In the genomic region with DNA sequence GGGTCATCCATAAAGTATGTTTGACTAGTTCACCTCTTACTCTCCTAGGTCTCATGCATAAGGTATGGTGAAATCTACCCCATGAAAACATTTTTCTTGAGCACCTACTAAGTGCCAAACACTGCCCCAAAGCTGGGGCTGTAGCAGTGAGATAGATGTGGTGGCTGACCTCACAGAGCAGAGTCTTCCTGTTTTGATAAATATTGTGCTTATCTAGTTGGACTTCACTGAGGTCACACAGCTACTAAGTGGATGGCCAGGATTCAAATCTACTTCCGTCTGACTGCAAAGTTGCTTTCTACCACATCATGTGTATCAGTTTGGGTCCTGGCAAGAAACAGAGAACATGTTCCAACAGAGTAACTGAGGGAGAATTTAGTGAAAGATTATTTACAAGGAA, we compare ENCODE assay signal across 1 cellular context.
TF ChIP-seq lines count a peak whose summit lies in the region.

No MANE protein-coding gene starts in this region.

TF ChIP-seq in K562, 482 proteins besides CTCF, POLR2A, EP300 and RAD21 (continues in another document):
- TF ChIP-seq ZNF175 (CRISPR knock-in tag; IDR thresholded peaks at IDR 0.05; ENCODE audit: low read depth) (peak; percentile 28; the same call in 1 of the 2 replicates), TBL1XR1 (IDR thresholded peaks at IDR 0.05; ENCODE audit: low read length in 2 of 2) (no peak), ETV1 (tag; conservative IDR thresholded peaks at IDR 0.05; ENCODE audit: low read depth) (peak; percentile 59; the same call in 1 of the 2 replicates), TCF3 (CRISPR knock-in tag; IDR thresholded peaks at IDR 0.05) (peak; percentile 57), FOSL1 (tag; conservative IDR thresholded peaks at IDR 0.05) (0 out of 2 replicates have a peak, but pooled peaks have one; percentile 11), ZNF445 (CRISPR knock-in tag; IDR thresholded peaks at IDR 0.05; ENCODE audit: low read depth) (no peak), ZNF444 (CRISPR knock-in tag; IDR thresholded peaks at IDR 0.05) (no peak), TRIM24 (IDR thresholded peaks at IDR 0.05) (0 out of 4 replicates have a peak, but pooled peaks of 1 of the 2 experiments have one; percentile 31), EWSR1 (IDR thresholded peaks at IDR 0.05; ENCODE audit: borderline replicate concordance, low read depth, partially characterized antibody) (no peak), CHD2 (IDR thresholded peaks at IDR 0.05; ENCODE audit: low read depth, low read length) (no peak), ATF7 (IDR thresholded peaks at IDR 0.05) (peak; percentile 63), LEF1 (IDR thresholded peaks at IDR 0.05) (0 out of 2 replicates have a peak, but pooled peaks have one; percentile 23), RHOXF2B (CRISPR knock-in tag; conservative IDR thresholded peaks at IDR 0.05) (no peak), ELK3 (CRISPR knock-in tag; IDR thresholded peaks at IDR 0.05) (no peak), TAL1 (IDR thresholded peaks at IDR 0.05) (0 out of 2 replicates have a peak, but pooled peaks have one; percentile 22), ZKSCAN1 (IDR thresholded peaks at IDR 0.05; ENCODE audit: low read depth, low read length) (peak; percentile 96), SOX6 (IDR thresholded peaks at IDR 0.05) (no peak), NR2C1 (IDR thresholded peaks at IDR 0.05) (no peak), NR2C1 (tag; IDR thresholded peaks at IDR 0.05) (peak; percentile 74), SIN3B (IDR thresholded peaks at IDR 0.05; ENCODE audit: low read depth) (no peak), ATF1 (CRISPR knock-in tag; IDR thresholded peaks at IDR 0.05) (no peak), ATF1 (tag; IDR thresholded peaks at IDR 0.05) (peak; percentile 30; the same call in 1 of the 2 replicates), ATF3 (IDR thresholded peaks at IDR 0.05) (peak; percentile 31; the same call in 1 of the 2 replicates), ATF3 (CRISPR knock-in tag; conservative IDR thresholded peaks at IDR 0.05) (no peak), JUNB (CRISPR knock-in tag; conservative IDR thresholded peaks at IDR 0.05) (no peak), JUND (IDR thresholded peaks at IDR 0.05; ENCODE audit: borderline replicate concordance, low read depth, low read length) (peak; percentile 61; the same call in 1 of the 2 replicates), JUND (tag; IDR thresholded peaks at IDR 0.05; ENCODE audit: borderline replicate concordance, low read depth, low read length) (peak; percentile 37; the same call in 1 of the 3 replicates), RUNX1 (IDR thresholded peaks at IDR 0.05; ENCODE audit: low read depth) (no peak), ETS2 (tag; IDR thresholded peaks at IDR 0.05; ENCODE audit: borderline replicate concordance, poor library complexity, severe bottlenecking) (no peak), KDM1A (IDR thresholded peaks at IDR 0.05) (peak; percentile 7 to 62; a peak in 2 of 4 replicates), ARID1B (IDR thresholded peaks at IDR 0.05) (peak; percentile 58), CBFA2T3 (IDR thresholded peaks at IDR 0.05) (peak; percentile 71), ZFPM2 (CRISPR knock-in tag; IDR thresholded peaks at IDR 0.05) (no peak), ELF1 (tag; IDR thresholded peaks at IDR 0.05) (peak; percentile 63), HDAC1 (IDR thresholded peaks at IDR 0.05) (no peak), FOXJ2 (tag; IDR thresholded peaks at IDR 0.05) (0 out of 2 replicates have a peak, but pooled peaks have one; percentile 41), TEAD4 (IDR thresholded peaks at IDR 0.05; ENCODE audit: low read length) (peak; percentile 46; the same call in 1 of the 2 replicates), TEAD4 (CRISPR knock-in tag; IDR thresholded peaks at IDR 0.05; ENCODE audit: borderline replicate concordance) (no peak), PHTF2 (CRISPR knock-in tag; IDR thresholded peaks at IDR 0.05) (no peak), JUN (IDR thresholded peaks at IDR 0.05; ENCODE audit: borderline replicate concordance, low read depth, low read length) (0 out of 2 replicates have a peak, but pooled peaks have one; percentile 11), JUN (CRISPR knock-in tag; IDR thresholded peaks at IDR 0.05; ENCODE audit: borderline replicate concordance) (no peak), CREM (IDR thresholded peaks at IDR 0.05; ENCODE audit: low read depth) (peak; percentile 69), IRF1 (CRISPR knock-in tag; IDR thresholded peaks at IDR 0.05; ENCODE audit: borderline replicate concordance) (no peak), RBM25 (IDR thresholded peaks at IDR 0.05; ENCODE audit: low read depth, low read length, severe bottlenecking) (no peak), NFYB (IDR thresholded peaks at IDR 0.05; ENCODE audit: extremely low read depth, insufficient read length) (no peak), CBFA2T2 (conservative IDR thresholded peaks at IDR 0.05) (0 out of 2 replicates have a peak, but pooled peaks have one; percentile 20), EP400 (IDR thresholded peaks at IDR 0.05) (peak; percentile 37; the same call in 1 of the 2 replicates), CEBPB (tag; IDR thresholded peaks at IDR 0.05) (0 out of 2 replicates have a peak, but pooled peaks have one; percentile 28), SMARCA4 (IDR thresholded peaks at IDR 0.05) (peak; percentile 36; the same call in 1 of the 2 replicates), HDAC8 (tag; IDR thresholded peaks at IDR 0.05) (no peak), SPI1 (IDR thresholded peaks at IDR 0.05; ENCODE audit: borderline replicate concordance, low read depth, low read length) (peak; percentile 44; the same call in 1 of the 2 replicates), RCOR1 (IDR thresholded peaks at IDR 0.05; ENCODE audit: borderline replicate concordance in 1 of 2, low read depth in 2 of 2, low read length in 2 of 2) (peak in 1 of 2 experiments; percentile 75; a peak in 2 of 4 replicates)
- TF ChIP-seq, protein P1, sequence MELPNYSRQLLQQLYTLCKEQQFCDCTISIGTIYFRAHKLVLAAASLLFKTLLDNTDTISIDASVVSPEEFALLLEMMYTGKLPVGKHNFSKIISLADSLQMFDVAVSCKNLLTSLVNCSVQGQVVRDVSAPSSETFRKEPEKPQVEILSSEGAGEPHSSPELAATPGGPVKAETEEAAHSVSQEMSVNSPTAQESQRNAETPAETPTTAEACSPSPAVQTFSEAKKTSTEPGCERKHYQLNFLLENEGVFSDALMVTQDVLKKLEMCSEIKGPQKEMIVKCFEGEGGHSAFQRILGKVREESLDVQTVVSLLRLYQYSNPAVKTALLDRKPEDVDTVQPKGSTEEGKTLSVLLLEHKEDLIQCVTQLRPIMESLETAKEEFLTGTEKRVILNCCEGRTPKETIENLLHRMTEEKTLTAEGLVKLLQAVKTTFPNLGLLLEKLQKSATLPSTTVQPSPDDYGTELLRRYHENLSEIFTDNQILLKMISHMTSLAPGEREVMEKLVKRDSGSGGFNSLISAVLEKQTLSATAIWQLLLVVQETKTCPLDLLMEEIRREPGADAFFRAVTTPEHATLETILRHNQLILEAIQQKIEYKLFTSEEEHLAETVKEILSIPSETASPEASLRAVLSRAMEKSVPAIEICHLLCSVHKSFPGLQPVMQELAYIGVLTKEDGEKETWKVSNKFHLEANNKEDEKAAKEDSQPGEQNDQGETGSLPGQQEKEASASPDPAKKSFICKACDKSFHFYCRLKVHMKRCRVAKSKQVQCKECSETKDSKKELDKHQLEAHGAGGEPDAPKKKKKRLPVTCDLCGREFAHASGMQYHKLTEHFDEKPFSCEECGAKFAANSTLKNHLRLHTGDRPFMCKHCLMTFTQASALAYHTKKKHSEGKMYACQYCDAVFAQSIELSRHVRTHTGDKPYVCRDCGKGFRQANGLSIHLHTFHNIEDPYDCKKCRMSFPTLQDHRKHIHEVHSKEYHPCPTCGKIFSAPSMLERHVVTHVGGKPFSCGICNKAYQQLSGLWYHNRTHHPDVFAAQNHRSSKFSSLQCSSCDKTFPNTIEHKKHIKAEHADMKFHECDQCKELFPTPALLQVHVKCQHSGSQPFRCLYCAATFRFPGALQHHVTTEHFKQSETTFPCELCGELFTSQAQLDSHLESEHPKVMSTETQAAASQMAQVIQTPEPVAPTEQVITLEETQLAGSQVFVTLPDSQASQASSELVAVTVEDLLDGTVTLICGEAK (IDR thresholded peaks at IDR 0.05) = 0 out of 2 replicates have a peak, but pooled peaks have one; percentile 16
- TF ChIP-seq, protein P1 (CRISPR knock-in tag; IDR thresholded peaks at IDR 0.05) = no peak
- TF ChIP-seq, protein P2, sequence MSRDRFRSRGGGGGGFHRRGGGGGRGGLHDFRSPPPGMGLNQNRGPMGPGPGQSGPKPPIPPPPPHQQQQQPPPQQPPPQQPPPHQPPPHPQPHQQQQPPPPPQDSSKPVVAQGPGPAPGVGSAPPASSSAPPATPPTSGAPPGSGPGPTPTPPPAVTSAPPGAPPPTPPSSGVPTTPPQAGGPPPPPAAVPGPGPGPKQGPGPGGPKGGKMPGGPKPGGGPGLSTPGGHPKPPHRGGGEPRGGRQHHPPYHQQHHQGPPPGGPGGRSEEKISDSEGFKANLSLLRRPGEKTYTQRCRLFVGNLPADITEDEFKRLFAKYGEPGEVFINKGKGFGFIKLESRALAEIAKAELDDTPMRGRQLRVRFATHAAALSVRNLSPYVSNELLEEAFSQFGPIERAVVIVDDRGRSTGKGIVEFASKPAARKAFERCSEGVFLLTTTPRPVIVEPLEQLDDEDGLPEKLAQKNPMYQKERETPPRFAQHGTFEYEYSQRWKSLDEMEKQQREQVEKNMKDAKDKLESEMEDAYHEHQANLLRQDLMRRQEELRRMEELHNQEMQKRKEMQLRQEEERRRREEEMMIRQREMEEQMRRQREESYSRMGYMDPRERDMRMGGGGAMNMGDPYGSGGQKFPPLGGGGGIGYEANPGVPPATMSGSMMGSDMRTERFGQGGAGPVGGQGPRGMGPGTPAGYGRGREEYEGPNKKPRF (IDR thresholded peaks at IDR 0.05; ENCODE audit: low read depth, low read length) = no peak
- TF ChIP-seq, protein P3, sequence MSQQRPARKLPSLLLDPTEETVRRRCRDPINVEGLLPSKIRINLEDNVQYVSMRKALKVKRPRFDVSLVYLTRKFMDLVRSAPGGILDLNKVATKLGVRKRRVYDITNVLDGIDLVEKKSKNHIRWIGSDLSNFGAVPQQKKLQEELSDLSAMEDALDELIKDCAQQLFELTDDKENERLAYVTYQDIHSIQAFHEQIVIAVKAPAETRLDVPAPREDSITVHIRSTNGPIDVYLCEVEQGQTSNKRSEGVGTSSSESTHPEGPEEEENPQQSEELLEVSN (IDR thresholded peaks at IDR 0.05; ENCODE audit: borderline replicate concordance in 1 of 2, extremely low read depth in 1 of 2, insufficient read depth in 1 of 2, insufficient read length in 1 of 2, low read depth in 1 of 2, low read length in 1 of 2, poor library complexity in 1 of 2, severe bottlenecking in 1 of 2) = no peak
- TF ChIP-seq, protein P4, sequence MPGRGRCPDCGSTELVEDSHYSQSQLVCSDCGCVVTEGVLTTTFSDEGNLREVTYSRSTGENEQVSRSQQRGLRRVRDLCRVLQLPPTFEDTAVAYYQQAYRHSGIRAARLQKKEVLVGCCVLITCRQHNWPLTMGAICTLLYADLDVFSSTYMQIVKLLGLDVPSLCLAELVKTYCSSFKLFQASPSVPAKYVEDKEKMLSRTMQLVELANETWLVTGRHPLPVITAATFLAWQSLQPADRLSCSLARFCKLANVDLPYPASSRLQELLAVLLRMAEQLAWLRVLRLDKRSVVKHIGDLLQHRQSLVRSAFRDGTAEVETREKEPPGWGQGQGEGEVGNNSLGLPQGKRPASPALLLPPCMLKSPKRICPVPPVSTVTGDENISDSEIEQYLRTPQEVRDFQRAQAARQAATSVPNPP (IDR thresholded peaks at IDR 0.05; ENCODE audit: borderline replicate concordance, insufficient read depth, insufficient read length) = no peak
